Comparison of ENCODE assay signal across 8 cellular contexts in the genomic region with DNA sequence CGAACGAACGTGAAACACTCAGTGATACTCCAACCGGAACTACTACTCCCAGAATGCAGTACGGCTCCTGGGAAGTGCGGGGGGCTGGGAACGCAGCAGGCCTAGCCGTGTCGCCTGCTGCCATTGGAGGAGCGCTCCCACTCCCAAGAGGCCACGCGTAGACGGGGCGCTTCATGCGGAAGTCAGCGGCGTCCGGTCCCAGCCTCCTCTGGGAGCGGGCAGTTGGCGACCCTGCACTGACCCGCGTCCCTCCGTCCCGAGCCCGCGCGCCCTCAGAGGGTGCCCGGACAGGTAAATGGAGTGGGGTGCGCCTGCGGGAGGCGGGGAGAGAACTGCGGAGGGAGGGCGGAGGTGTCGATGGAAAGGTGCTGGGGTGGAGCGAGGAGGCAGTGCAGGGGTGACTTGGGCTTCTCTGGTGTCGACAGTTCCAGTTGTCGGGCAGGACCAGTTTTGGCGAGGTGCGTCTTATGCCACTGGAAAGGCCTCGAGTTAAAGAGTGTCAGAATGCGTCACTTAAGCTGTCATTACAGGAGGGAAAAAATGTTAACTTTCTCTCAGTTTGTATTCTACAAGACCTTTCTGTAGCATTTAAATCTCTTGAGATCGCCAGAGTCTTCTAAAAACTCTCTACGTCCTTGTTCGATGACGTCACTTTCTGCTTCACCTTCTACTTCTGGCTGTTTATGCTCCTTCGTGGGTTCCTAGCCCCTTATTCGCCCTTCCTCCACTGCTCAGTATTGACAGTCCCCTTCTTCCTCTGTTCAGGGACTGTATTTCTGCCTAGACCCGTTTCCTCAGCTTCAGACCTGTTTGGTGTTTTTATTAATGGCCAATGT. TPM values are rescaled to one million over a fixed set of nuclear protein-coding genes. Genes with fewer than 3 reads are reported as not detected.
A peak's percentile ranks its signal among the peaks of the same experiment; 100 is the strongest.
DNase-seq lines count a peak whose midpoint lies in the region; ATAC-seq and TF ChIP-seq lines count a peak whose summit lies in the region.

A gene with protein sequence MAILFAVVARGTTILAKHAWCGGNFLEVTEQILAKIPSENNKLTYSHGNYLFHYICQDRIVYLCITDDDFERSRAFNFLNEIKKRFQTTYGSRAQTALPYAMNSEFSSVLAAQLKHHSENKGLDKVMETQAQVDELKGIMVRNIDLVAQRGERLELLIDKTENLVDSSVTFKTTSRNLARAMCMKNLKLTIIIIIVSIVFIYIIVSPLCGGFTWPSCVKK (plus strand): TSS at position 188 of the 836 bp plus-strand sequence. CDS start 8,122 bp downstream, outside the sequence.

- peak; percentile 98 for ATAC-seq in activated T-helper 17 cell treated with anti-CD3 and anti-CD28 coated beads, Interleukin-2, amount 50 U/mL, for 72 hours (replicated peaks)
- peak; percentile 99 for ATAC-seq in stimulated activated naive CD8-positive, alpha-beta T cell treated with anti-CD3 and anti-CD28 coated beads, Interleukin-15, Interleukin-2, amounts not matched to agents 100 U/mL and 50 U/mL, for 24 hours

- peaks cover 20% of the 10 kb centered on the region for H3K4me1 Mint-ChIP-seq in activated T-helper 17 cell treated with anti-CD3 and anti-CD28 coated beads, Interleukin-2, amount 50 U/mL, for 72 hours
- H3K4me1 Mint-ChIP-seq in nephron: peaks cover 9% of the 10 kb centered on the region

- peak within 1 kb of the TSS; percentile 84 for H3K4me3 Mint-ChIP-seq in activated T-helper 17 cell treated with anti-CD3 and anti-CD28 coated beads, Interleukin-2, amount 50 U/mL, for 72 hours
- H3K4me3 Mint-ChIP-seq in nephron: peak within 1 kb of the TSS; percentile 82 to 87 (median 84)

- H3K36me3 Mint-ChIP-seq in activated T-helper 17 cell treated with anti-CD3 and anti-CD28 coated beads, Interleukin-2, amount 50 U/mL, for 72 hours (ENCODE audit: low read depth): peaks cover 7% of the 10 kb centered on the region
- peaks cover 4% of the 10 kb centered on the region for H3K36me3 Mint-ChIP-seq in nephron (ENCODE audit: low read depth)

- peaks cover 7% of the 10 kb centered on the region for H3K9me3 Mint-ChIP-seq in activated T-helper 17 cell treated with anti-CD3 and anti-CD28 coated beads, Interleukin-2, amount 50 U/mL, for 72 hours
- peaks cover 10% of the 10 kb centered on the region for H3K9me3 Mint-ChIP-seq in nephron

- H3K27ac ChIP-seq in RWPE1: peak within 1 kb of the TSS; percentile 63

- TF ChIP-seq CTCF in RWPE1 (conservative IDR thresholded peaks at IDR 0.05; ENCODE audit: low read depth): no peak
- no peak for TF ChIP-seq CTCF in nephron (IDR thresholded peaks at IDR 0.05; ENCODE audit: unreplicated experiment in 3 of 3)

- CTCF ChIA-PET in RWPE1 (lab: Yijun Ruan, JAX): no interaction called here

- peaks cover 4% of the 10 kb centered on the region for H3K27me3 Mint-ChIP-seq in activated T-helper 17 cell treated with anti-CD3 and anti-CD28 coated beads, Interleukin-2, amount 50 U/mL, for 72 hours
- no peaks in the 10 kb centered on the region for H3K27me3 Mint-ChIP-seq in nephron (ENCODE audit: low read depth)

- POLR2A ChIA-PET in RWPE1 (lab: Yijun Ruan, JAX; ENCODE audit: low non-redundant PET): no interaction called here

- DNase-seq in EL: peak; percentile 87
- DNase-seq in GOT3 (lab: John Stamatoyannopoulos, UW): peak; percentile 24
- peak; percentile 83 for DNase-seq in LHCN-M2 (ENCODE audit: low read depth)
- DNase-seq in RWPE1 (ENCODE audit: low spot score): peak; percentile 71
- peak; percentile 77 for DNase-seq in fibroblast of peridontal ligament (ENCODE audit: extremely low read depth)
- peak; percentile 79 for DNase-seq in stimulated activated naive CD8-positive, alpha-beta T cell treated with anti-CD3 and anti-CD28 coated beads, Interleukin-15, Interleukin-2, amounts not matched to agents 100 U/mL and 50 U/mL, for 24 hours

- peak within 1 kb of the TSS; percentile 81 for H3K27ac Mint-ChIP-seq in activated T-helper 17 cell treated with anti-CD3 and anti-CD28 coated beads, Interleukin-2, amount 50 U/mL, for 72 hours
- peak within 1 kb of the TSS; percentile 22 to 49 (median 34) for H3K27ac Mint-ChIP-seq in nephron

RNA-seq across cellular contexts. Expression of the gene that starts here (rescaled TPM):
- total RNA-seq in LHCN-M2 (2014; rRNA removed): 37.4 and 38.3 TPM in 2 replicates
- polyA plus RNA-seq in LHCN-M2 (2012): 18.4 TPM
- total RNA-seq in activated T-helper 17 cell treated with anti-CD3 and anti-CD28 coated beads, Interleukin-2, amount 50 U/mL, for 72 hours: 10 to 100 TPM; 28.7 to 30.3 TPM

Comparison
In these comparisons a context has a peak if more than half of its experiments do, and no peak if none do; other contexts are left out.
1. Peak in every context shown above with its lines: DNase-seq, ATAC-seq and H3K27ac ChIP-seq.
2. DNase-seq: peak in every context shown above with its lines; median percentile 87 in EL; 83 in LHCN-M2; 79 in stimulated activated naive CD8-positive, alpha-beta T cell treated with anti-CD3 and anti-CD28 coated beads, Interleukin-15, Interleukin-2, amounts not matched to agents 100 U/mL and 50 U/mL, for 24 hours; 77 in fibroblast of peridontal ligament; 71 in RWPE1; 24 in GOT3.